ENCODE assay signal across 9 cellular contexts in genomic region chr5:71503536-71503935, GRCh38.
"Had no signal": no experiment of that assay in that cellular context is flagged by ENCODE, and none has a peak within 500 bp of the region (broad histone marks: within the 10 kb centered on the region; RNA-seq: fewer than 3 reads in every experiment).

No MANE protein-coding gene starts in this region.

- H3K27ac Mint-ChIP-seq: GM23338, H9, HFFc6 had no signal

- H3K9me3 ChIP-seq: HAP-1 had no signal

- ATAC-seq: GM23338, HCT116 had no signal

- DNase-seq: GM23248, GOT3, H7, H9, HCEC 1CT, HFFc6 had no signal

- H3K4me1 Mint-ChIP-seq: GM23338, H9 had no signal

- H3K4me1 ChIP-seq: HAP-1 had no signal

- H3K4me3 Mint-ChIP-seq: GM23338, H9, HFFc6 had no signal

- H3K4me3 ChIP-seq: GM23248, GM23338, HAP-1 had no signal

- H3K9me3 Mint-ChIP-seq: GM23338, H9, HFFc6 had no signal

- H2AFZ ChIP-seq: GM23248, GM23338 had no signal

- H3K27ac ChIP-seq: GM23248 had no signal

- H3K4me2 ChIP-seq: GM23338 had no signal

- H3K9ac ChIP-seq: GM23248 had no signal
